8 cellular contexts compared by ENCODE assay signal in the genomic region with DNA sequence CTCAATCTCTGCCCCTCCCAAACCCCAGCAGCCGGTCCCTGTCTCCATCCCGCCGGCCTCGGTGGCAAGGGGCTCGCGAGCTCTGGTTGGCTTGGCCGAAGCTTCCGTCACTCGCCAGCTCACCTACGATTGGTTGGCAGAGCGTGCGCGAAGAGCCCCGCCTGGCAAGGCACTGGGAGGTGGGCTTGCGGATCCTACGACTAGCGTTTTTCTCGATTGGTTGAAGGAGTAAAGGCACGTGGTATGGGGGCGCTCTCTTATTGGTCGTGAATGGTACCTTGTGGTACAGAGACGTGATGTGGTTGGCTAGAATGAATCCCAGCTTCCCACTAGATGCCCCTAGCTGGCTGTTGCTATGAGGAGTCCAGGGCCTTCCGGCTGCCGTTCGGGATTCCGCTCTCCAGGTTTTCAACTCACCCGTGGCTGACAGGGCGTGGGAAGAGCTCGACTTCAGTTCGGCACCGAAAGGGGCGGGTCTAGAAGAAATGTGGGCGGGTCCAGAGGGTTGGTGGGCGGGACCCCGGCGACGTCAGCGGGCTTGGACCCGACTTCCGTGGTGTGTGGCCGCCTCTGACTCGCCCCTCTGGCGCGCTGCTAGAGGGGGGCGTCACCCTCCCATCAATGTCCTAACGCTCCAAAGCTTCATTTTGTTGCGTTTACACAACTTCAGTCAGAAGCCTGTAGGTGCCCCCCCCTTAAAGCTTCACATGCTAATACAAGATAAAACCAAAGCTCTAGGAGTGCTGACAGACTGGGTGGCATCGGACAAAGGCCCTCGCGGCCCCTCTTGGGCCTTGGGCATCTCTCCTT. TPM values are rescaled to one million over a fixed set of nuclear protein-coding genes. Genes with fewer than 3 reads are reported as not detected.
DNase-seq lines count a peak whose midpoint lies in the region; ATAC-seq, FAIRE-seq and TF ChIP-seq lines count a peak whose summit lies in the region.

No MANE protein-coding gene starts in this region.

- H3K4me1 Mint-ChIP-seq in CD4-positive, CD25-positive, alpha-beta regulatory T cell, result peaks cover 10 to 33% (median 26%) of the 10 kb centered on the region in 4 donors
- H3K4me1 Mint-ChIP-seq in activated CD4-positive, alpha-beta memory T cell treated with anti-CD3 and anti-CD28 coated beads for 36 hours (ENCODE audit: low read depth), result peaks cover 22% of the 10 kb centered on the region

- peak; percentile 58 to 65 for TF ChIP-seq POLR2A in HepG2 (IDR thresholded peaks at IDR 0.05; ENCODE audit: insufficient read depth in 1 of 2, low read depth in 2 of 2, low read length in 2 of 2)

- peak; percentile 81 for ATAC-seq in CD4-positive, CD25-positive, alpha-beta regulatory T cell (ENCODE audit: low read depth in 2 of 2)
- ATAC-seq in GM19452 (IDR thresholded peaks at IDR 0.05; ENCODE audit: unreplicated experiment) (peak; percentile 78), HG03575 (IDR thresholded peaks at IDR 0.05; ENCODE audit: extremely low read depth, insufficient number of reproducible peaks, low FRiP score, unreplicated experiment) (peak; percentile 79), HepG2 (peak; percentile 93)

- FAIRE-seq in HepG2 (lab: Jason Lieb, UNC), result peak; percentile 95

- BruUV-seq in HepG2 (replicated peaks; lab: Mats Ljungman, UMichigan), result TSS peak; percentile 70

- CTCF ChIA-PET in activated CD4-positive, alpha-beta memory T cell treated with anti-CD3 and anti-CD28 coated beads for 36 hours (lab: Charles Lee), result interaction anchor here (0.9 to 2.4 kb wide), 3 partner anchors 74 to 323 kb away, joined by 3 to 10 read pairs (median 4); no protein-coding TSS in a partner anchor
- CTCF ChIA-PET in HepG2 (lab: Yijun Ruan, JAX; ENCODE audit: low intra/inter-chr PET ratio, low total read pairs), result no interaction called here

- peaks cover 32% of the 10 kb centered on the region for H3K79me2 ChIP-seq in HepG2 (ENCODE audit: insufficient read depth, low read length)

- in situ Hi-C loops in HepG2 (cut with HindIII; ENCODE audit: extremely low pct_ligation_motif_present, low pct_unique_long_range_greater_than_20kb), result loop anchor here (5.0 kb wide), 1 partner anchor 144 kb away; no protein-coding TSS in a partner anchor

- H3K4me2 ChIP-seq in HepG2 (ENCODE audit: low read depth, low read length), result peak overlapping the region; percentile 99

- no peaks in the 10 kb centered on the region for H3K36me3 ChIP-seq in CD4-positive, CD25-positive, alpha-beta regulatory T cell (ENCODE audit: control insufficient read depth, insufficient read depth, low read length)
- H3K36me3 ChIP-seq in HepG2 (replicated peaks in 1 of 2; ENCODE audit: control insufficient read depth in 1 of 2, insufficient read depth in 2 of 2, low read length in 2 of 2), result no peaks in the 10 kb centered on the region

- peak; percentile 96 to 99 (median 99) for DNase-seq in CD4-positive, CD25-positive, alpha-beta regulatory T cell
- DNase-seq in NCI-H82 (lab: John Stamatoyannopoulos, UW) (peak; percentile 100), dermis microvascular lymphatic vessel endothelial cell (ENCODE audit: low read depth in 2 of 2) (peak; percentile 100), HepG2 (ENCODE audit: low spot score) (peak; percentile 99)
- peak; percentile 99 for DNase-seq in activated CD4-positive, alpha-beta memory T cell treated with anti-CD3 and anti-CD28 coated beads for 36 hours
- DNase-seq in stimulated activated CD4-positive, alpha-beta T cell treated with anti-CD3 and anti-CD28 coated beads, Interleukin-2, amount 100 ng/mL, for 48 hours, result peak; percentile 98

- no peak for TF ChIP-seq RAD21 in HepG2 (CRISPR knock-in tag; IDR thresholded peaks at IDR 0.05)

- H3K9me3 ChIP-seq in CD4-positive, CD25-positive, alpha-beta regulatory T cell (ENCODE audit: control insufficient read depth in 2 of 2, low read length in 2 of 2), result no peaks in the 10 kb centered on the region
- no peaks in the 10 kb centered on the region for H3K9me3 ChIP-seq in HepG2 (ENCODE audit: low read length)

- peak overlapping the region; percentile 93 for H2AFZ ChIP-seq in HepG2 (ENCODE audit: low read length)

- intact Hi-C loops in activated CD4-positive, alpha-beta memory T cell treated with anti-CD3 and anti-CD28 coated beads for 36 hours (cut with micrococcal nuclease), result loop anchor here (1.0 to 10.0 kb wide), 15 partner anchors 26 to 2000 kb away; partner anchors contain the start of genes DNAJC3, FARP1, MBNL2 and STK24
- intact Hi-C loops in HepG2 (cut with micrococcal nuclease; ENCODE audit: unreplicated experiment), result loop anchor here (10.0 kb wide), 1 partner anchor 208 kb away; the partner anchor contains the start of gene MBNL2

- H3K27ac Mint-ChIP-seq in CD4-positive, CD25-positive, alpha-beta regulatory T cell, result peak overlapping the region; percentile 99 to 100 (median 99)
- peak overlapping the region; percentile 99 for H3K27ac Mint-ChIP-seq in activated CD4-positive, alpha-beta memory T cell treated with anti-CD3 and anti-CD28 coated beads for 36 hours

- H3K27ac ChIP-seq in CD4-positive, CD25-positive, alpha-beta regulatory T cell (ENCODE audit: insufficient read depth, low read length, poor library complexity, severe bottlenecking), result peak overlapping the region; percentile 99
- peak overlapping the region; percentile 96 for H3K27ac ChIP-seq in HepG2 (ENCODE audit: extremely low read length, insufficient read depth, low read length)

- peaks cover 33% of the 10 kb centered on the region for H3K4me1 ChIP-seq in CD4-positive, CD25-positive, alpha-beta regulatory T cell (ENCODE audit: control insufficient read depth, insufficient read depth, low read length, poor library complexity, severe bottlenecking)
- H3K4me1 ChIP-seq in HepG2 (ENCODE audit: insufficient read depth, low read length), result peaks cover 50% of the 10 kb centered on the region

- no peaks in the 10 kb centered on the region for H3K36me3 Mint-ChIP-seq in CD4-positive, CD25-positive, alpha-beta regulatory T cell
- peaks cover 10% of the 10 kb centered on the region for H3K36me3 Mint-ChIP-seq in activated CD4-positive, alpha-beta memory T cell treated with anti-CD3 and anti-CD28 coated beads for 36 hours

- WGBS in HepG2 (ENCODE audit: low lambda C conversion rate), result 1% methylated on average over 26 of the region's 50 CpGs

- peak overlapping the region; percentile 98 for H3K4me3 ChIP-seq in CD4-positive, CD25-positive, alpha-beta regulatory T cell (ENCODE audit: low read depth, low read length)
- peak overlapping the region; percentile 77 to 86 (median 81) for H3K4me3 ChIP-seq in HepG2 (replicated peaks in 1 of 3; ENCODE audit: insufficient read depth in 1 of 3, low read depth in 2 of 3, low read length in 3 of 3)

- H4K20me1 ChIP-seq in HepG2 (ENCODE audit: insufficient read depth, low read length), result no peaks in the 10 kb centered on the region

- peak overlapping the region; percentile 90 for H3K9ac ChIP-seq in HepG2 (ENCODE audit: insufficient read depth, low read depth, low read length)

- POLR2A ChIA-PET in activated CD4-positive, alpha-beta memory T cell treated with anti-CD3 and anti-CD28 coated beads for 36 hours (lab: Charles Lee), result interaction anchor here (0.6 to 2.2 kb wide), 12 partner anchors 13 to 1756 kb away, joined by 3 to 11 read pairs (median 3); partner anchors contain the start of genes DNAJC3 and MBNL2
- POLR2A ChIA-PET in HepG2 (lab: Yijun Ruan, JAX), result interaction anchor here (0.5 to 1.8 kb wide), 12 partner anchors 10 to 1380 kb away, joined by 3 to 6 read pairs (median 4); partner anchors contain the start of genes MBNL2 and UGGT2

- TF ChIP-seq EP300 in HepG2 (IDR thresholded peaks at IDR 0.05; ENCODE audit: low read depth in 2 of 2, low read length in 2 of 2) (peak in 1 of 2 experiments; percentile 93; a peak in 2 of 4 replicates), HepG2 (CRISPR knock-in tag; IDR thresholded peaks at IDR 0.05; ENCODE audit: borderline replicate concordance) (no peak)

- H3K27me3 Mint-ChIP-seq in CD4-positive, CD25-positive, alpha-beta regulatory T cell, result peaks cover 11% of the 10 kb centered on the region
- H3K27me3 Mint-ChIP-seq in activated CD4-positive, alpha-beta memory T cell treated with anti-CD3 and anti-CD28 coated beads for 36 hours, result peaks cover 3% of the 10 kb centered on the region

- TF ChIP-seq CTCF in HepG2 (CRISPR knock-in tag; IDR thresholded peaks at IDR 0.05), result peak; percentile 26

- H3K27me3 ChIP-seq in CD4-positive, CD25-positive, alpha-beta regulatory T cell (ENCODE audit: control insufficient read depth, insufficient read depth, low read length), result peaks cover 2% of the 10 kb centered on the region
- no peaks in the 10 kb centered on the region for H3K27me3 ChIP-seq in HepG2 (ENCODE audit: control insufficient read depth in 1 of 2, insufficient read depth in 2 of 2, low read length in 2 of 2)

- H3K4me3 Mint-ChIP-seq in CD4-positive, CD25-positive, alpha-beta regulatory T cell, result peak overlapping the region; percentile 91 to 99 (median 98)
- peak overlapping the region; percentile 95 for H3K4me3 Mint-ChIP-seq in activated CD4-positive, alpha-beta memory T cell treated with anti-CD3 and anti-CD28 coated beads for 36 hours

- peaks cover 0 to 1% (median 0%) of the 10 kb centered on the region in 7 donors for H3K9me3 Mint-ChIP-seq in CD4-positive, CD25-positive, alpha-beta regulatory T cell
- H3K9me3 Mint-ChIP-seq in activated CD4-positive, alpha-beta memory T cell treated with anti-CD3 and anti-CD28 coated beads for 36 hours, result no peaks in the 10 kb centered on the region

RNA-seq across cellular contexts. Expression of gene RAP2A, which starts 0.8 kb away (rescaled TPM):
- total RNA-seq in CD4-positive, CD25-positive, alpha-beta regulatory T cell, result 24.0 TPM
- 1 to 10 TPM; 2.6 to 7.3 (median 3.9) TPM for polyA plus RNA-seq in CD4-positive, CD25-positive, alpha-beta regulatory T cell
- total RNA-seq in activated CD4-positive, alpha-beta memory T cell treated with anti-CD3 and anti-CD28 coated beads for 36 hours, result 10 to 100 TPM; 13.7 to 15.4 TPM
- total RNA-seq in dermis microvascular lymphatic vessel endothelial cell (41.8 and 44.3 TPM in 2 replicates), HepG2 (2016; rRNA removed; fragmentation: Illumina TruSeq; extraction: Trizol) (23.1 and 31.2 TPM in 2 replicates)
- 8.2 and 8.3 TPM in 2 replicates for total RNA-seq in HepG2 (2016; cell fraction: cytosol; rRNA removed; fragmentation: Illumina TruSeq; extraction: Trizol; ENCODE audit: low read depth)
- total RNA-seq in HepG2 (2016; cell fraction: insoluble cytoplasmic fraction; rRNA removed; fragmentation: Illumina TruSeq; extraction: Trizol), result 22.5 and 27.5 TPM in 2 replicates
- 37.9 and 44.9 TPM in 2 replicates for total RNA-seq in HepG2 (2016; cell fraction: membrane; rRNA removed; fragmentation: Illumina TruSeq; extraction: Trizol)
- total RNA-seq in HepG2 (2016; cell fraction: nucleus; rRNA removed; fragmentation: Illumina TruSeq; extraction: Trizol), result 11.6 and 12.3 TPM in 2 replicates
- polyA plus RNA-seq in HepG2 (2011; rRNA removed), result 9.9 and 10.3 TPM in 2 replicates
- polyA plus RNA-seq in HepG2 (2011; cell fraction: cytosol; rRNA removed), result 3.2 and 5.4 TPM in 2 replicates
- polyA plus RNA-seq in HepG2 (2011; cell fraction: nucleus; rRNA removed), result 3.2 and 3.5 TPM in 2 replicates
- polyA plus RNA-seq in HepG2 (2012), result 11.4 and 12.1 TPM in 2 replicates
- polyA plus RNA-seq in HepG2 (2016; cell fraction: cytosol; fragmentation: Illumina TruSeq; extraction: Trizol; ENCODE audit: low read depth), result 8.7 and 9.1 TPM in 2 replicates
- 23.3 and 25.3 TPM in 2 replicates for polyA plus RNA-seq in HepG2 (2016; cell fraction: insoluble cytoplasmic fraction; fragmentation: Illumina TruSeq; extraction: Trizol; ENCODE audit: low read depth)
- polyA plus RNA-seq in HepG2 (2016; cell fraction: membrane; fragmentation: Illumina TruSeq; extraction: Trizol; ENCODE audit: low read depth), result 20.5 and 25.5 TPM in 2 replicates
- polyA plus RNA-seq in HepG2 (2016; cell fraction: nucleus; fragmentation: Illumina TruSeq; extraction: Trizol; ENCODE audit: insufficient read depth, low read depth), result 12.6 TPM in 2 replicates
- 44.2 and 45.5 TPM in 2 replicates for polyA minus RNA-seq in HepG2 (2011; rRNA and poly(A)+ RNA removed; ENCODE audit: low replicate concordance)
- polyA minus RNA-seq in HepG2 (2011; cell fraction: cytosol; rRNA and poly(A)+ RNA removed), result 14.5 and 18.9 TPM in 2 replicates
- 12.9 and 17.0 TPM in 2 replicates for polyA minus RNA-seq in HepG2 (2011; cell fraction: nucleus; rRNA and poly(A)+ RNA removed)

Comparison
In these comparisons a context has a peak if more than half of its experiments do, and no peak if none do; other contexts are left out.
1. Peak in every context shown above with its lines: DNase-seq, ATAC-seq, H3K4me3 ChIP-seq and H3K27ac ChIP-seq.